ENCODE assay signal across 15 cellular contexts in the genomic region with DNA sequence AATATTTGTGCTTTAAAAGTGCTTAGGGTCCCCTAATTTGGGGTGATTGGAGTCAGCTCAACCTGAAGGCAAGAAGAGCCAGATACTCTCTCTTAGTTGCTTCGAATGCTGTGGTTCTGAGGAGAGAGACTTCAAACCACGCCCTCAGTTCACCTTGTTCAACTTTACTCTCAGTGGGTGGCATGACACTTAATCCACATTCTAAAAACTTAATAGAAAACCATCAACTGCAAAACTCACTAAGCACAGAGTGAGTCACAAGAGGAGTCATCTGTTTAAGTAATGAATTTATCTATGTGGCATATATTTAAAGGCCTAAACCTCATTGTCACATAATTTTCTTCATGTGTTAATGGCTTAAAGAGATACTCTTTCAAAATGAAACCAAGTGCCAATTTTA.
A peak's percentile ranks its signal among the peaks of the same experiment; 100 is the strongest.
DNase-seq lines count a peak whose midpoint lies in the region; ATAC-seq and TF ChIP-seq lines count a peak whose summit lies in the region.
"Had no signal": no experiment of that assay in that cellular context is flagged by ENCODE, and none has a peak within 500 bp of the region (broad histone marks: within the 10 kb centered on the region; RNA-seq: fewer than 3 reads in every experiment).

No MANE protein-coding gene starts in this region.

- no peaks in the 10 kb centered on the region for H3K9me3 Mint-ChIP-seq in HFFc6
- H3K9me3 Mint-ChIP-seq: nephron progenitor cell had no signal

- H3K9me2 ChIP-seq in MM.1S (replicated peaks; ENCODE audit: insufficient read depth, low read length) = no peaks in the 10 kb centered on the region

- H3F3A ChIP-seq in MM.1S (ENCODE audit: insufficient read depth, low read length) = no peaks in the 10 kb centered on the region

- TF ChIP-seq CTCF in HFFc6 (IDR thresholded peaks at IDR 0.05) = no peak
- TF ChIP-seq CTCF in astrocyte of the spinal cord (IDR thresholded peaks at IDR 0.05; ENCODE audit: low read depth, low read length) = no peak
- TF ChIP-seq CTCF in left lung (IDR thresholded peaks at IDR 0.05) = no peak
- TF ChIP-seq CTCF in MM.1S (IDR thresholded peaks at IDR 0.05; ENCODE audit: low read length) = no peak

- no peaks in the 10 kb centered on the region for H3K36me3 ChIP-seq in left lung
- H3K36me3 ChIP-seq in MM.1S (replicated peaks; ENCODE audit: insufficient read depth, low read length) = no peaks in the 10 kb centered on the region
- no peaks in the 10 kb centered on the region for H3K36me3 ChIP-seq in H7 (replicated peaks; ENCODE audit: control insufficient read depth, insufficient read depth, low read length)

- peaks cover 0 to 8% of the 10 kb centered on the region in 2 donors for H3K4me1 ChIP-seq in left lung
- H3K4me1 ChIP-seq in MM.1S (ENCODE audit: low read length) = no peaks in the 10 kb centered on the region

- no peak overlapping the region for H3K9ac ChIP-seq in MM.1S (ENCODE audit: low read length)

- H3K4me1 Mint-ChIP-seq in HFFc6 (ENCODE audit: low read depth) (peaks cover 41% of the 10 kb centered on the region), T-helper 17 cell (peaks cover 3% of the 10 kb centered on the region)
- H3K4me1 Mint-ChIP-seq: nephron progenitor cell had no signal

- ATAC-seq in left lung (peak; percentile 36), T-helper 17 cell (no peak)
- ATAC-seq: HCT116, SK-N-SH treated with all-trans-retinoic acid at 6 μM for 48 hours had no signal

- H3K4me2 ChIP-seq in MM.1S (ENCODE audit: low read depth, low read length) = no peak overlapping the region

- H3K4me3 ChIP-seq in astrocyte of the spinal cord (ENCODE audit: low read depth, low read length) = no peak overlapping the region
- no peak overlapping the region for H3K4me3 ChIP-seq in left lung
- H3K4me3 ChIP-seq in MM.1S (ENCODE audit: low read length) = no peak overlapping the region
- H3K4me3 ChIP-seq in H7 (ENCODE audit: insufficient read depth, low read depth, low read length) = no peak overlapping the region

- in situ Hi-C loops in ACHN (cut with HindIII; ENCODE audit: low pct_ligation_motif_present, low pct_unique_long_range_greater_than_20kb, low sequenced_read_pairs) (no loop called here), astrocyte of the spinal cord (cut with HindIII; ENCODE audit: low sequenced_read_pairs) (no loop called here)

- no peaks in the 10 kb centered on the region for H3K27me3 ChIP-seq in left lung
- H3K27me3 ChIP-seq in MM.1S (replicated peaks; ENCODE audit: insufficient read depth, low read length) = no peaks in the 10 kb centered on the region
- H3K27me3 ChIP-seq in H7 (ENCODE audit: control insufficient read depth, insufficient read depth, low read length) = no peaks in the 10 kb centered on the region

- no peaks in the 10 kb centered on the region for H3K27me3 Mint-ChIP-seq in HFFc6 (ENCODE audit: insufficient read depth)
- peaks cover 22% of the 10 kb centered on the region for H3K27me3 Mint-ChIP-seq in T-helper 17 cell

- H3K79me2 ChIP-seq in MM.1S (ENCODE audit: low read length) = no peaks in the 10 kb centered on the region

- peaks cover 13% of the 10 kb centered on the region for H3K36me3 Mint-ChIP-seq in HFFc6 (ENCODE audit: low read depth)
- H3K36me3 Mint-ChIP-seq in T-helper 17 cell (ENCODE audit: low read depth) = no peaks in the 10 kb centered on the region

- no peak overlapping the region for H3K4me3 Mint-ChIP-seq in HFFc6
- H3K4me3 Mint-ChIP-seq in T-helper 17 cell = no peak overlapping the region
- H3K4me3 Mint-ChIP-seq: nephron progenitor cell had no signal

- H2AFZ ChIP-seq in MM.1S (ENCODE audit: low read length) = no peak overlapping the region

- DNase-seq in ACHN (peak; percentile 55), HFFc6 (peak; percentile 49), astrocyte of the spinal cord (ENCODE audit: low read depth, low spot score) (peak; percentile 50), left lung (no peak), MM.1S (no peak), T-helper 17 cell (no peak), H7 (no peak)
- DNase-seq in stimulated activated CD4-positive, alpha-beta T cell treated with anti-CD3 and anti-CD28 coated beads, Interleukin-12 subunit alpha, Interleukin-12 subunit beta, amount 100 ng/mL, for 4 hours = no peak
- DNase-seq: AML-193, amniotic stem cell, NCI-H2029, NCI-H524, nephron progenitor cell had no signal

- H3K27ac ChIP-seq in left lung (no peak overlapping the region), MM.1S (ENCODE audit: low read length) (no peak overlapping the region)

- no peaks in the 10 kb centered on the region for H4K20me1 ChIP-seq in MM.1S (ENCODE audit: insufficient read depth, low read length)

- intact Hi-C loops in left lung (cut with DNase I) = no loop called here

- peak overlapping the region; percentile 68 for H3K27ac Mint-ChIP-seq in HFFc6
- H3K27ac Mint-ChIP-seq in T-helper 17 cell = no peak overlapping the region
- H3K27ac Mint-ChIP-seq: nephron progenitor cell had no signal

- H3K9me3 ChIP-seq in left lung (no peaks in the 10 kb centered on the region), MM.1S (replicated peaks; ENCODE audit: insufficient read depth, low read length) (no peaks in the 10 kb centered on the region), T-helper 17 cell (ENCODE audit: control insufficient read depth, low read length, poor library complexity, severe bottlenecking) (no peaks in the 10 kb centered on the region)

Comparison
In these comparisons a context has a peak if more than half of its experiments do, and no peak if none do; other contexts are left out.
1. DNase-seq: peak in ACHN (single experiment), HFFc6 (single experiment) and astrocyte of the spinal cord (single experiment); none in left lung (0 of 2), MM.1S (single experiment), stimulated activated CD4-positive, alpha-beta T cell treated with anti-CD3 and anti-CD28 coated beads, Interleukin-12 subunit alpha, Interleukin-12 subunit beta, amount 100 ng/mL, for 4 hours (single experiment), T-helper 17 cell (0 of 3) and H7 (single experiment).